Comparison of ENCODE assay signal across 10 cellular contexts in genomic region chr12:57094194-57095160, GRCh38. TPM values are rescaled to one million over a fixed set of nuclear protein-coding genes. Genes with fewer than 3 reads are reported as not detected.
DNase-seq lines count a peak whose midpoint lies in the region; ATAC-seq and TF ChIP-seq lines count a peak whose summit lies in the region.
"Had no signal": no experiment of that assay in that cellular context is flagged by ENCODE, and none has a peak within 500 bp of the region (broad histone marks: within the 10 kb centered on the region; RNA-seq: fewer than 3 reads in every experiment).

No MANE protein-coding gene starts in this region.

- no peak for TF ChIP-seq POLR2A in spleen (IDR thresholded peaks at IDR 0.05)

- H3K4me1 ChIP-seq in right cardiac atrium (ENCODE audit: control insufficient read depth, insufficient read depth, low read length) (peaks cover 4% of the 10 kb centered on the region), spleen (peaks cover 16 to 84% (median 47%) of the 10 kb centered on the region in 6 donors)

- intact Hi-C loops in right cardiac atrium (cut with DNase I): no loop called here
- intact Hi-C loops in spleen (cut with DNase I; ENCODE audit: low total_unique reads): no loop called here

- DNase-seq in activated CD8-positive, alpha-beta memory T cell treated with anti-CD3 and anti-CD28 coated beads, Interleukin-2, amount 50 U/mL, for 48 hours: peak; percentile 57
- DNase-seq in right cardiac atrium (peak in 1 of 3 donors; percentile 60), spleen (no peak), COLO668 (lab: John Stamatoyannopoulos, UW; ENCODE audit: unreplicated experiment) (no peak), NCI-H524 (lab: John Stamatoyannopoulos, UW) (no peak), AG20443 (ENCODE audit: low spot score) (no peak)

- H3K9me3 ChIP-seq in right cardiac atrium (ENCODE audit: control insufficient read depth, low read length) (no peaks in the 10 kb centered on the region), spleen (no peaks in the 10 kb centered on the region)

- H3K4me3 ChIP-seq in right cardiac atrium (ENCODE audit: low read length): no peak overlapping the region
- H3K4me3 ChIP-seq in spleen: peak overlapping the region in 1 of 8 donors; percentile 51

- peaks cover 0 to 82% (median 66%) of the 10 kb centered on the region in 6 donors for H3K36me3 ChIP-seq in spleen

- 45% methylated on average over 15 of the region's 15 CpGs for WGBS in right cardiac atrium
- 64 to 78% (median 71%) methylated on average over 15 of the region's 15 CpGs for WGBS in spleen, 5 donors

- H3K27ac ChIP-seq in right cardiac atrium (ENCODE audit: low read length) (peak overlapping the region; percentile 40), spleen (peak overlapping the region; percentile 44 to 97 (median 75))

- H3K27me3 ChIP-seq in right cardiac atrium (ENCODE audit: control insufficient read depth, insufficient read depth) (no peaks in the 10 kb centered on the region), spleen (replicated peaks in 1 of 7) (no peaks in the 10 kb centered on the region)

- ATAC-seq in GM19351 (IDR thresholded peaks at IDR 0.05; ENCODE audit: unreplicated experiment) (peak; percentile 3), right cardiac atrium (no peak), HG02642 (IDR thresholded peaks at IDR 0.05; ENCODE audit: poor library complexity, unreplicated experiment) (no peak)

- TF ChIP-seq CTCF in spleen (IDR thresholded peaks at IDR 0.05 in 8 of 11, conservative IDR thresholded peaks at IDR 0.05 in 3 of 11): no peak

RNA-seq across cellular contexts. Expression of gene NAB2, which starts 5.6 kb away (rescaled TPM):
- 10 to 100 TPM; 12.8 to 22.7 (median 14.7) TPM for total RNA-seq in right cardiac atrium
- polyA plus RNA-seq in right cardiac atrium: 13.8 TPM
- total RNA-seq in spleen: 10 to 100 TPM; 14.8 to 25.0 (median 18.2) TPM
- polyA plus RNA-seq in spleen: 10 to 100 TPM in 2 of 3 donors, 1 to 10 TPM in 1; 9.0 to 19.1 (median 13.2) TPM

RNA-seq across cellular contexts. Expression of gene NEMP1, which starts 15.9 kb away (rescaled TPM):
- 1 to 10 TPM; 4.4 to 6.1 (median 5.1) TPM for total RNA-seq in right cardiac atrium
- 1.6 TPM for polyA plus RNA-seq in right cardiac atrium
- 10 to 100 TPM; 13.3 to 17.1 (median 15.3) TPM for total RNA-seq in spleen
- 1 to 10 TPM; 4.5 to 5.1 (median 4.7) TPM for polyA plus RNA-seq in spleen

RNA-seq across cellular contexts. Expression of gene STAT6, which starts 16.7 kb away (rescaled TPM):
- total RNA-seq in right cardiac atrium: 10 to 100 TPM; 77.8 to 89.6 (median 83.6) TPM
- polyA plus RNA-seq in right cardiac atrium: 57.6 TPM
- 100 to 1,000 TPM; 196 to 336 (median 280) TPM for total RNA-seq in spleen
- 100 to 1,000 TPM; 140 to 312 (median 241) TPM for polyA plus RNA-seq in spleen

RNA-seq across cellular contexts. Expression of gene LRP1, which starts 33.8 kb away (rescaled TPM):
- total RNA-seq in right cardiac atrium (100 to 1,000 TPM in 3 of 4 donors, 10 to 100 TPM in 1; 79.7 to 181 (median 154) TPM), spleen (100 to 1,000 TPM; 103 to 216 (median 181) TPM)
- polyA plus RNA-seq in right cardiac atrium (55.0 TPM), spleen (10 to 100 TPM in 2 of 3 donors, 1 to 10 TPM in 1; 8.9 to 24.0 (median 13.0) TPM)

RNA-seq across cellular contexts. Expression of gene MYO1A, which starts 44.5 kb away (rescaled TPM):
- total RNA-seq in right cardiac atrium (under 1 TPM in 3 of 4 donors, not detected in 1; 0.28 to 0.43 (median 0.35) TPM), spleen (1 to 10 TPM in 1 of 7 donors, under 1 TPM in 5, not detected in 1; 0.14 to 1.4 (median 0.48) TPM)
- polyA plus RNA-seq in right cardiac atrium (0.02 TPM), spleen (under 1 TPM; 0.12 to 0.22 (median 0.20) TPM)
- total RNA-seq: glomerular endothelial cell, HT1080 had no signal
